Comparison of ENCODE assay signal across 11 cellular contexts in the genomic region with DNA sequence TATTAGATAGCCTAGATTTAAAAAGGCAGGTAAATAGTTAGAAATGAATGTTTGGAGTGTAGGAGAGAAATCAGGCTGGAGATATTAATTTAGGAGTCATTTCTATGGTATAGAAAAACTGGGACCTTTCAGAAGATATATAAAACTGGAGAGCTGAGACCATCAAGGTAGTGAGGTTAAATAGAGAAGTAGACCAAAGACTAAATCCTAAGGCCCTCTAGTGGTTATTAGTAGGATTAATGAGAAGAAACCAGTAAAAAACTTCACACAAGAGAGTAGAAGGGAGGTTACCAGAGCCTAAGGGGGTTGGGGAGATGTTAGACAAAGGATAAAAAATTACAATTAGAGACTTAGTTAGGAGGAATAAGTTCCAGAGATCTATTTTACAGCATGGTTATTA.
DNase-seq lines count a peak whose midpoint lies in the region; ATAC-seq, FAIRE-seq and TF ChIP-seq lines count a peak whose summit lies in the region.
"Had no signal": no experiment of that assay in that cellular context is flagged by ENCODE, and none has a peak within 500 bp of the region (broad histone marks: within the 10 kb centered on the region; RNA-seq: fewer than 3 reads in every experiment).

No MANE protein-coding gene starts in this region.

- intact Hi-C loops in GM12878 (cut with micrococcal nuclease; ENCODE audit: unreplicated experiment): no loop called here

- H3K4me1 Mint-ChIP-seq in osteocyte (ENCODE audit: unreplicated experiment): no peaks in the 10 kb centered on the region

- H3K4me2 ChIP-seq in Loucy (ENCODE audit: low read depth, low read length, poor library complexity, severe bottlenecking) (no peak overlapping the region), GM12878 (ENCODE audit: control insufficient read depth, insufficient read depth) (no peak overlapping the region)

- no peak overlapping the region for H3K4me3 ChIP-seq in Loucy (ENCODE audit: low read length, poor library complexity, severe bottlenecking)
- no peak overlapping the region for H3K4me3 ChIP-seq in GM12878

- in situ Hi-C loops in GM12878 (cut with MboI): no loop called here

- H3F3A ChIP-seq in Loucy (ENCODE audit: low read depth): no peaks in the 10 kb centered on the region

- BruUV-seq in GM12878 (replicated peaks; lab: Mats Ljungman, UMichigan): no TSS peak

- no peaks in the 10 kb centered on the region for H3K36me3 ChIP-seq in Loucy (ENCODE audit: insufficient read depth, low read length)
- no peaks in the 10 kb centered on the region for H3K36me3 ChIP-seq in GM12878 (ENCODE audit: control insufficient read depth in 2 of 2, insufficient read depth in 2 of 2, low read length in 1 of 2)
- H3K36me3 ChIP-seq: neutrophil had no signal

- peaks cover 32% of the 10 kb centered on the region for H3K9me3 Mint-ChIP-seq in osteocyte (ENCODE audit: unreplicated experiment)

- SMC1A ChIA-PET in GM12878 (lab: Charles Lee; ENCODE audit: uncharacterized antibody, unreplicated experiment): interaction anchor here (0.8 to 0.9 kb wide), 2 partner anchors 12 to 54 kb away, joined by 3 to 4 read pairs; no protein-coding TSS in a partner anchor

- peak; percentile 23; the same call in 1 of the 2 replicates for TF ChIP-seq RAD21 in GM12878 (IDR thresholded peaks at IDR 0.05; ENCODE audit: insufficient read depth, low read depth, low read length)

- TF ChIP-seq EP300 in GM12878 (IDR thresholded peaks at IDR 0.05; ENCODE audit: borderline replicate concordance in 1 of 2, control insufficient read depth in 1 of 2, low read depth in 2 of 2, low read length in 2 of 2): no peak

- no peak overlapping the region for H3K27ac ChIP-seq in GM12878 (ENCODE audit: control insufficient read depth, insufficient read depth)
- H3K27ac ChIP-seq: neutrophil had no signal

- H3K27me3 ChIP-seq in Loucy (ENCODE audit: insufficient read depth, low read length, poor library complexity, severe bottlenecking): no peaks in the 10 kb centered on the region
- H3K27me3 ChIP-seq in GM12878 (replicated peaks in 1 of 2; ENCODE audit: control insufficient read depth in 2 of 2, insufficient read depth in 2 of 2, low read length in 1 of 2): no peaks in the 10 kb centered on the region
- H3K27me3 ChIP-seq: neutrophil had no signal

- H3K9me2 ChIP-seq in Loucy (replicated peaks; ENCODE audit: low read depth, low read length): no peaks in the 10 kb centered on the region

- no peaks in the 10 kb centered on the region for H3K4me1 ChIP-seq in Loucy (ENCODE audit: insufficient read depth, low read length, poor library complexity, severe bottlenecking)
- H3K4me1 ChIP-seq in GM12878 (ENCODE audit: control insufficient read depth, insufficient read depth, low read length): no peaks in the 10 kb centered on the region

- no peaks in the 10 kb centered on the region for H3K27me3 Mint-ChIP-seq in osteocyte (ENCODE audit: unreplicated experiment)

- H3K36me3 Mint-ChIP-seq in osteocyte (ENCODE audit: unreplicated experiment): no peaks in the 10 kb centered on the region

- H2AFZ ChIP-seq in Loucy (ENCODE audit: low read length): no peak overlapping the region
- no peak overlapping the region for H2AFZ ChIP-seq in GM12878 (ENCODE audit: control insufficient read depth, low read depth, low read length)

- POLR2A ChIA-PET in GM12878 (lab: Charles Lee): no interaction called here

- ATAC-seq in GM12878 (peak; percentile 66; the same call in 2 of the 3 replicates), GM19035 (IDR thresholded peaks at IDR 0.05; ENCODE audit: unreplicated experiment) (no peak), GM21529 (IDR thresholded peaks at IDR 0.05; ENCODE audit: unreplicated experiment) (no peak)

- H3K79me2 ChIP-seq in Loucy (ENCODE audit: insufficient read depth, low read length) (no peaks in the 10 kb centered on the region), GM12878 (ENCODE audit: control insufficient read depth, insufficient read depth, low read length) (no peaks in the 10 kb centered on the region)

- RAD21 ChIA-PET in GM12878 (lab: Charles Lee; ENCODE audit: unreplicated experiment): no interaction called here

- H3K9me3 ChIP-seq in Loucy (ENCODE audit: insufficient read depth, low read depth, low read length): no peaks in the 10 kb centered on the region
- H3K9me3 ChIP-seq in GM12878 (replicated peaks; ENCODE audit: control insufficient read depth, insufficient read depth, low read length): no peaks in the 10 kb centered on the region
- H3K9me3 ChIP-seq: neutrophil had no signal

- DNase-seq in NCI-H2107 treated with DMSO at 0.1 percent for 48 hours (lab: John Stamatoyannopoulos, UW; ENCODE audit: unreplicated experiment): peak; percentile 1
- no peak for DNase-seq in NCI-H2107 (lab: John Stamatoyannopoulos, UW)
- DNase-seq in GM12878 (ENCODE audit: low read depth, low spot score): no peak
- DNase-seq in osteocyte (ENCODE audit: extremely low spot score, unreplicated experiment): no peak
- no peak for DNase-seq in stimulated activated CD4-positive, alpha-beta T cell treated with anti-CD3 and anti-CD28 coated beads, Interleukin-12 subunit alpha, Interleukin-12 subunit beta, amount 100 ng/mL, for 4 hours
- DNase-seq: activated CD4-positive, alpha-beta T cell treated with anti-CD3 and anti-CD28 coated beads for 48 hours; activated naive CD4-positive, alpha-beta T cell treated with Interleukin-2 at 50 U/mL for 16 hours had no signal

- H3K4me3 Mint-ChIP-seq in osteocyte (ENCODE audit: unreplicated experiment): no peak overlapping the region

- no peak overlapping the region for H3K9ac ChIP-seq in Loucy (ENCODE audit: low read depth, low read length, poor library complexity, severe bottlenecking)
- H3K9ac ChIP-seq in GM12878 (ENCODE audit: control insufficient read depth, insufficient read depth, low read length): no peak overlapping the region

- H3K27ac Mint-ChIP-seq in osteocyte (ENCODE audit: unreplicated experiment): no peak overlapping the region

- CTCF ChIA-PET in GM12878 (lab: Yijun Ruan, JAX): interaction anchor here (1.0 kb wide), 3 partner anchors 9 to 329 kb away, joined by 3 to 4 read pairs (median 4); no protein-coding TSS in a partner anchor

- peak; percentile 38 for TF ChIP-seq CTCF in Loucy (conservative IDR thresholded peaks at IDR 0.05; ENCODE audit: low read length)
- peak; percentile 9 to 27 (median 23); a peak in 3 of 6 replicates for TF ChIP-seq CTCF in GM12878 (IDR thresholded peaks at IDR 0.05 in 2 of 3, conservative IDR thresholded peaks at IDR 0.05 in 1 of 3; ENCODE audit: control insufficient read depth in 2 of 3, extremely low read depth in 1 of 3, insufficient read depth in 1 of 3, low read depth in 3 of 3, low read length in 3 of 3)
- TF ChIP-seq CTCF in osteocyte (IDR thresholded peaks at IDR 0.05): peak; percentile 29

- H4K20me1 ChIP-seq in Loucy (ENCODE audit: insufficient read depth, low read length, poor library complexity, severe bottlenecking): no peaks in the 10 kb centered on the region
- H4K20me1 ChIP-seq in GM12878 (ENCODE audit: control insufficient read depth, insufficient read depth): no peaks in the 10 kb centered on the region

- TF ChIP-seq POLR2A in GM12878 (IDR thresholded peaks at IDR 0.05; ENCODE audit: low read depth, low read length): no peak

- no peak for FAIRE-seq in GM12878 (lab: Jason Lieb, UNC)

TF ChIP-seq in GM12878, 131 proteins besides CTCF, POLR2A, EP300 and RAD21:
- TF ChIP-seq RBBP5 (conservative IDR thresholded peaks at IDR 0.05) (no peak), SKIL (IDR thresholded peaks at IDR 0.05; ENCODE audit: low read depth, poor library complexity, severe bottlenecking) (no peak), HCFC1 (IDR thresholded peaks at IDR 0.05; ENCODE audit: low read length) (no peak), FOS (IDR thresholded peaks at IDR 0.05; ENCODE audit: borderline replicate concordance, extremely low read depth, insufficient read length) (no peak), NR2F1 (conservative IDR thresholded peaks at IDR 0.05) (no peak), SRF (IDR thresholded peaks at IDR 0.05; ENCODE audit: low read depth in 2 of 2, low read length in 2 of 2) (no peak), GABPA (IDR thresholded peaks at IDR 0.05; ENCODE audit: low read depth) (no peak), SUPT20H (IDR thresholded peaks at IDR 0.05; ENCODE audit: borderline replicate concordance, control insufficient read depth, low read depth, low read length) (no peak), EZH2 (IDR thresholded peaks at IDR 0.05; ENCODE audit: borderline replicate concordance, control insufficient read depth, low read depth, low read length) (no peak), RB1 (IDR thresholded peaks at IDR 0.05; ENCODE audit: borderline replicate concordance) (no peak), STAT3 (IDR thresholded peaks at IDR 0.05; ENCODE audit: low read depth, low read length) (no peak)
TF ChIP-seq in GM12878: peak in this region for 0.
